Comparison of ENCODE assay signal across 1 cellular context in the genomic region with DNA sequence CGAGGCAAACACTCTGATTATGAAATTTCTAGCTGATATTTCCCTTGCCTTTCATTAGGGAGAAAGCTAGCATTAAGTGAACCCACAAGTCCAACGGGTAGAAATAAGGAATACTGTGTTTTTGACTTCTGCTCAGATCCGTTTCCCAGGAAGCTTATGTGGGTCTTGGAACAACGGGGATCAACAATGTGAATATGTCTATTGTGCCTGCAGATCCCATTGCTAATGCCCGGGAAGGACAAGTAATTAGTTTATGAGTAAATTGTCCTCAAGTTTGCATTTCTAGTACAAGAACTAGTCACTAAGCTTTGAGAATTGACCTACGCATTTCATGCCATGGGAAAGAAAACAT.
TF ChIP-seq lines count a peak whose summit lies in the region.

No MANE protein-coding gene starts in this region.

TF ChIP-seq in GM12878, 131 proteins besides CTCF, POLR2A, EP300 and RAD21 (continued from another document):
- TF ChIP-seq IRF4 (IDR thresholded peaks at IDR 0.05; ENCODE audit: low read depth, low read length) = no peak
- no peak for TF ChIP-seq EED (IDR thresholded peaks at IDR 0.05; ENCODE audit: low read depth)
